Comparison of ENCODE assay signal across 1 cellular context in genomic region chr19:57706346-57706745, GRCh38.
TF ChIP-seq lines count a peak whose summit lies in the region.

No MANE protein-coding gene starts in this region.

TF ChIP-seq in neural cell, 6 proteins besides CTCF, POLR2A, EP300 and RAD21 (continued from another document):
- TF ChIP-seq REST (IDR thresholded peaks at IDR 0.05; ENCODE audit: borderline replicate concordance), result no peak
- no peak for TF ChIP-seq POLR2AphosphoS5 (IDR thresholded peaks at IDR 0.05)
- TF ChIP-seq EZH2 (IDR thresholded peaks at IDR 0.05; ENCODE audit: borderline replicate concordance, insufficient read depth, low read length, poor library complexity, severe bottlenecking), result no peak
- no peak for TF ChIP-seq SMC3 (conservative IDR thresholded peaks at IDR 0.05; ENCODE audit: poor library complexity)
